12 cellular contexts compared by ENCODE assay signal in genomic region chrX:55450259-55450658, GRCh38. TPM values are rescaled to one million over a fixed set of nuclear protein-coding genes. Genes with fewer than 3 reads are reported as not detected.
A peak's percentile ranks its signal among the peaks of the same experiment; 100 is the strongest.
DNase-seq lines count a peak whose midpoint lies in the region; ATAC-seq and TF ChIP-seq lines count a peak whose summit lies in the region.
"Had no signal": no experiment of that assay in that cellular context is flagged by ENCODE, and none has a peak within 500 bp of the region (broad histone marks: within the 10 kb centered on the region; RNA-seq: fewer than 3 reads in every experiment).

No MANE protein-coding gene starts in this region.

- H3K9me3 ChIP-seq in liver (ENCODE audit: control insufficient read depth in 4 of 4, low read length in 3 of 4) = no peaks in the 10 kb centered on the region
- H3K9me3 ChIP-seq: tibial artery had no signal

- in situ Hi-C loops in GM13977 (cut with MboI; ENCODE audit: low pct_unique_long_range_greater_than_20kb, low sequenced_read_pairs, unreplicated experiment) = no loop called here

- peaks cover 0 to 15% (median 8%) of the 10 kb centered on the region in 4 donors for H3K4me1 ChIP-seq in liver (ENCODE audit: control insufficient read depth in 4 of 4, insufficient read depth in 4 of 4, low read length in 3 of 4)

- ATAC-seq in sciatic nerve = no peak
- ATAC-seq: activated CD4-positive, CD25-positive, alpha-beta regulatory T cell treated with anti-CD3 and anti-CD28 coated beads, Interleukin-2, amount 50 U/mL, for 24 hours had no signal

- H3K9ac ChIP-seq in liver (ENCODE audit: low read depth in 1 of 2, low read length in 2 of 2) = no peak overlapping the region

- intact Hi-C loops in sciatic nerve (cut with DNase I) = no loop called here

- WGBS in liver = 16% methylated on average over 5 of the region's 5 CpGs

- TF ChIP-seq CTCF in GM13977 (IDR thresholded peaks at IDR 0.05; ENCODE audit: extremely low read depth, insufficient read depth, missing control alignments) (peak; percentile 13), liver (IDR thresholded peaks at IDR 0.05; ENCODE audit: low read depth, low read length, missing input control) (no peak)

- DNase-seq in Ammon's horn (ENCODE audit: low spot score) (peak; percentile 4), GM13977 (ENCODE audit: low spot score) (no peak), amniotic epithelial cell (ENCODE audit: low read depth) (peak; percentile 3), sciatic nerve (ENCODE audit: low spot score) (no peak), T-helper 9 cell (no peak), NCI-H526 treated with DMSO at 0.1 percent for 48 hours (lab: John Stamatoyannopoulos, UW) (no peak)
- no peak for DNase-seq in stimulated activated CD4-positive, alpha-beta T cell treated with anti-CD3 and anti-CD28 coated beads, Interleukin-4, amount 100 ng/mL, for 4 hours
- DNase-seq: aorta; stimulated activated CD4-positive, alpha-beta T cell treated with anti-CD3 and anti-CD28 coated beads, Interleukin-4, amount 100 ng/mL, for 24 hours; tibial artery had no signal

- peak; percentile 65 to 67 for TF ChIP-seq RAD21 in liver (IDR thresholded peaks at IDR 0.05)

- H3K36me3 ChIP-seq in liver (ENCODE audit: control insufficient read depth in 4 of 4, insufficient read depth in 3 of 4, low read depth in 1 of 4, low read length in 3 of 4) = no peaks in the 10 kb centered on the region
- H3K36me3 ChIP-seq: tibial artery had no signal

- H3K27ac ChIP-seq in liver (ENCODE audit: low read depth in 1 of 2, low read length in 2 of 2) = no peak overlapping the region

- H3K4me3 ChIP-seq in liver (ENCODE audit: low read depth in 1 of 3, low read length in 3 of 3) = no peak overlapping the region
- H3K4me3 ChIP-seq: tibial artery had no signal

- no peaks in the 10 kb centered on the region for H3K27me3 ChIP-seq in liver (ENCODE audit: control insufficient read depth in 4 of 4, insufficient read depth in 4 of 4, low read length in 3 of 4)
- H3K27me3 ChIP-seq: tibial artery had no signal

TF ChIP-seq in liver, 16 proteins besides CTCF, POLR2A, EP300 and RAD21:
- no peak for TF ChIP-seq ZBTB33 (IDR thresholded peaks at IDR 0.05)
- no peak for TF ChIP-seq FOXA2 (IDR thresholded peaks at IDR 0.05)
- TF ChIP-seq SP1 (IDR thresholded peaks at IDR 0.05) = no peak
- no peak for TF ChIP-seq EGR1 (IDR thresholded peaks at IDR 0.05; ENCODE audit: low read depth in 2 of 2)
- TF ChIP-seq JUND (IDR thresholded peaks at IDR 0.05) = no peak

RNA-seq across cellular contexts. Expression of gene MAGEH1, which starts 1.7 kb away (rescaled TPM):
- 10 to 100 TPM; 11.8 to 18.0 TPM for total RNA-seq in liver
- 10 to 100 TPM in 1 of 2 donors, 1 to 10 TPM in 1; 6.0 to 11.0 TPM for polyA plus RNA-seq in liver
- 37.0 TPM for total RNA-seq in sciatic nerve

RNA-seq across cellular contexts. Expression of gene USP51, which starts 39.4 kb away (rescaled TPM):
- total RNA-seq in liver = 1 to 10 TPM in 1 of 2 donors, under 1 TPM in 1; 0.33 to 6.7 TPM
- polyA plus RNA-seq in liver = under 1 TPM; 0.19 to 0.29 TPM
- total RNA-seq in sciatic nerve = 3.6 TPM

Comparison
In these comparisons a context has a peak if more than half of its experiments do, and no peak if none do; other contexts are left out.
1. DNase-seq: peak in Ammon's horn (single experiment) and amniotic epithelial cell (single experiment); none in GM13977 (single experiment), stimulated activated CD4-positive, alpha-beta T cell treated with anti-CD3 and anti-CD28 coated beads, Interleukin-4, amount 100 ng/mL, for 4 hours (0 of 2), sciatic nerve (single experiment), T-helper 9 cell (single experiment) and NCI-H526 treated with DMSO at 0.1 percent for 48 hours (single experiment).